Comparison of ENCODE assay signal across 8 cellular contexts in genomic region chr22:38267086-38267485, GRCh38. TPM values are rescaled to one million over a fixed set of nuclear protein-coding genes. Genes with fewer than 3 reads are reported as not detected.
A peak's percentile ranks its signal among the peaks of the same experiment; 100 is the strongest.
DNase-seq lines count a peak whose midpoint lies in the region; TF ChIP-seq lines count a peak whose summit lies in the region.

No MANE protein-coding gene starts in this region.

- in situ Hi-C loops in HAP-1 (cut with MboI; ENCODE audit: low sequenced_read_pairs), result no loop called here

- H3K36me3 ChIP-seq in HAP-1 (replicated peaks), result no peaks in the 10 kb centered on the region

- DNase-seq in KG1 (lab: John Stamatoyannopoulos, UW), result peak; percentile 11
- peak; percentile 24 for DNase-seq in activated T-cell treated with anti-CD3 and anti-CD28 coated beads for 4 hours
- peak; percentile 65 for DNase-seq in fibroblast of the aortic adventitia (ENCODE audit: low read depth)
- DNase-seq in stimulated activated CD8-positive, alpha-beta memory T cell treated with anti-CD3 and anti-CD28 coated beads, Interleukin-15, amount 100 ng/mL, for 1 hour (ENCODE audit: low read depth), result peak; percentile 14
- DNase-seq in occipital lobe (lab: John Stamatoyannopoulos, UW), result no peak
- DNase-seq in mucosa of gallbladder (ENCODE audit: low spot score), result no peak
- no peak for DNase-seq in HAP-1 (ENCODE audit: low spot score in 2 of 2)
- DNase-seq in middle frontal gyrus (ENCODE audit: extremely low spot score, low spot score), result no peak

- TF ChIP-seq CTCF in fibroblast of the aortic adventitia (IDR thresholded peaks at IDR 0.05; ENCODE audit: insufficient read depth, low read length), result no peak

- H3K9me3 ChIP-seq in HAP-1, result no peaks in the 10 kb centered on the region

- H3K4me3 ChIP-seq in fibroblast of the aortic adventitia (ENCODE audit: low read depth, low read length) (no peak overlapping the region), HAP-1 (no peak overlapping the region)

- H3K4me1 ChIP-seq in HAP-1, result peaks cover 2% of the 10 kb centered on the region; the same call in 1 of the 2 replicates

- H3K27me3 ChIP-seq in HAP-1 (ENCODE audit: low read depth), result no peaks in the 10 kb centered on the region

RNA-seq across cellular contexts. Expression of gene TMEM184B, which starts 5.7 kb away (rescaled TPM):
- total RNA-seq in fibroblast of the aortic adventitia (ENCODE audit: low replicate concordance) (20.2 and 46.0 TPM in 2 replicates), occipital lobe (10.9 TPM), mucosa of gallbladder (108 TPM)

RNA-seq across cellular contexts. Expression of gene CSNK1E, which starts 50.1 kb away (rescaled TPM):
- total RNA-seq in fibroblast of the aortic adventitia (ENCODE audit: low replicate concordance) (31.5 and 94.7 TPM in 2 replicates), occipital lobe (172 TPM), mucosa of gallbladder (131 TPM)

Comparison
In these comparisons a context has a peak if more than half of its experiments do, and no peak if none do; other contexts are left out.
1. DNase-seq: peak in KG1 (single experiment), activated T-cell treated with anti-CD3 and anti-CD28 coated beads for 4 hours (single experiment), fibroblast of the aortic adventitia (single experiment) and stimulated activated CD8-positive, alpha-beta memory T cell treated with anti-CD3 and anti-CD28 coated beads, Interleukin-15, amount 100 ng/mL, for 1 hour (single experiment); none in occipital lobe (single experiment), mucosa of gallbladder (single experiment), HAP-1 (0 of 2) and middle frontal gyrus (single experiment).